ENCODE assay signal across 36 cellular contexts in the genomic region with DNA sequence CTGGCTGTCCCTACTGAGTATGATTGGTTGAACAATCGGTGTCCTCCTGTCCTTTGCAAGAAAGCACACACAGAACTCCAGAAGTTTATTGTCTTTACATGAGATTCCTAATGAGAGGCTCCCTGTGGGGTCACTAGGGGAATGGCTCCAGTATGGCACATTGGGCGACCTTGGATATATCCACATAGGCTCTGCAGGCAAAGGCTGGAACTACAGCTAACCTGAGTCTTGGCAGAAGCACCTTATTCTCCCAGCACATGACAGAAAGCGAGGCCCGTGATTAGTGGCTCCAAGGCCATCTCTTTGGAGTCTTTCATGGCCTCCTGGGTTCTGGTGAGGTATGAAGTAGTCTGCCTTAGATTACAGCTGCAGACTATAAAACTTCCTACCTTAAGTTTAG. TPM values are rescaled to one million over a fixed set of nuclear protein-coding genes. Genes with fewer than 3 reads are reported as not detected.
A peak's percentile ranks its signal among the peaks of the same experiment; 100 is the strongest.
DNase-seq lines count a peak whose midpoint lies in the region; ATAC-seq, FAIRE-seq and TF ChIP-seq lines count a peak whose summit lies in the region.
"Had no signal": no experiment of that assay in that cellular context is flagged by ENCODE, and none has a peak within 500 bp of the region (broad histone marks: within the 10 kb centered on the region; RNA-seq: fewer than 3 reads in every experiment).

No MANE protein-coding gene starts in this region.

- CTCF ChIA-PET in WTC11 (lab: Charles Lee) = interaction anchor here (0.6 to 0.8 kb wide), 3 partner anchors 9 to 48 kb away, joined by 3 to 4 read pairs (median 4); no protein-coding TSS in a partner anchor

- peak; percentile 99 for ATAC-seq in WTC11
- ATAC-seq: activated CD4-positive, CD25-positive, alpha-beta regulatory T cell treated with anti-CD3 and anti-CD28 coated beads, Interleukin-2, amount 50 U/mL, for 24 hours; left cardiac atrium; natural killer cell treated with Interleukin-12 subunit alpha and Interleukin-12 subunit beta and Interleukin-15 and Interleukin-18, amount 100 ng/mL, for 72 hours had no signal

- no peaks in the 10 kb centered on the region for H3K27me3 ChIP-seq in hepatocyte
- H3K27me3 ChIP-seq: stomach, uterus had no signal

- H3K9me3 ChIP-seq in hepatocyte (ENCODE audit: low read depth) = no peaks in the 10 kb centered on the region
- H3K9me3 ChIP-seq: HAP-1, prostate gland, SK-N-SH had no signal

- no peaks in the 10 kb centered on the region; the same call in 1 of the 2 replicates for H3K4me1 Mint-ChIP-seq in WTC11
- H3K4me1 Mint-ChIP-seq: activated CD4-positive, alpha-beta memory T cell treated with anti-CD3 and anti-CD28 coated beads, Interleukin-2, amount 10 ng/mL, durations not matched to agents 7 days and 5 days; CD4-positive, CD25-positive, alpha-beta regulatory T cell had no signal

- no peaks in the 10 kb centered on the region for H3K4me1 ChIP-seq in hepatocyte (ENCODE audit: insufficient read depth)
- H3K4me1 ChIP-seq: HAP-1, prostate gland, stomach, uterus had no signal

- TF ChIP-seq CTCF in WTC11 (IDR thresholded peaks at IDR 0.05) (no peak), hepatocyte (IDR thresholded peaks at IDR 0.05; ENCODE audit: poor library complexity) (no peak)

- H3K27me3 Mint-ChIP-seq in WTC11 (ENCODE audit: low read depth) = no peaks in the 10 kb centered on the region
- H3K27me3 Mint-ChIP-seq: activated CD4-positive, alpha-beta memory T cell treated with anti-CD3 and anti-CD28 coated beads, Interleukin-2, amount 10 ng/mL, durations not matched to agents 7 days and 5 days; CD4-positive, CD25-positive, alpha-beta regulatory T cell; natural killer cell treated with Interleukin-12 subunit alpha and Interleukin-12 subunit beta and Interleukin-15 and Interleukin-18, amount 100 ng/mL, for 72 hours had no signal

- DNase-seq in NCI-H2171 treated with DMSO at 0.1 percent for 48 hours (lab: John Stamatoyannopoulos, UW) (peak; percentile 2), NCI-H2171 (lab: John Stamatoyannopoulos, UW) (no peak), HuH-7 (ENCODE audit: low spot score) (peak; percentile 13), WTC11 (ENCODE audit: low spot score) (peak; percentile 29), iPS-NIHi7 (ENCODE audit: extremely low spot score) (peak; percentile 38), hepatocyte (ENCODE audit: low spot score) (no peak), RCC 7860 (ENCODE audit: low spot score) (no peak), SKM-1 (lab: John Stamatoyannopoulos, UW; ENCODE audit: unreplicated experiment) (no peak)
- DNase-seq: activated CD4-positive, alpha-beta memory T cell treated with anti-CD3 and anti-CD28 coated beads, Interleukin-2, amount 10 ng/mL, durations not matched to agents 7 days and 5 days; activated CD8-positive, alpha-beta memory T cell treated with anti-CD3 and anti-CD28 coated beads, Interleukin-2, amount 50 U/mL, for 4 hours; activated naive CD4-positive, alpha-beta T cell treated with anti-CD3 and anti-CD28 coated beads for 36 hours; CD4-positive, CD25-positive, alpha-beta regulatory T cell; central memory CD4-positive, alpha-beta T cell; cortex of kidney; effector memory CD4-positive, alpha-beta T cell; erythroblast; head of caudate nucleus; left cardiac atrium; mammary epithelial cell; NCI-H1092 treated with DMSO at 0.1 percent for 48 hours; NCI-H187 treated with DMSO at 0.1 percent for 48 hours; NCI-H226; NCI-H526 treated with DMSO at 0.1 percent for 48 hours; occipital lobe; SK-N-SH; stimulated activated CD4-positive, alpha-beta T cell treated with anti-CD3 and anti-CD28 coated beads, Interleukin-4, amount 100 ng/mL, for 1 hour; stomach; uterus had no signal

- H3K27ac ChIP-seq in hepatocyte = no peak overlapping the region
- H3K27ac ChIP-seq: prostate gland, stomach, uterus had no signal

- no peak for FAIRE-seq in RCC 7860 (lab: Jason Lieb, UNC)
- FAIRE-seq: A204.1, GM12891 had no signal

- H3K9me3 Mint-ChIP-seq in WTC11 = peaks cover 14% of the 10 kb centered on the region
- H3K9me3 Mint-ChIP-seq: activated CD4-positive, alpha-beta memory T cell treated with anti-CD3 and anti-CD28 coated beads, Interleukin-2, amount 10 ng/mL, durations not matched to agents 7 days and 5 days had no signal

- H3K27ac Mint-ChIP-seq in WTC11 = no peak overlapping the region
- H3K27ac Mint-ChIP-seq: activated CD4-positive, alpha-beta memory T cell treated with anti-CD3 and anti-CD28 coated beads, Interleukin-2, amount 10 ng/mL, durations not matched to agents 7 days and 5 days; activated naive CD4-positive, alpha-beta T cell treated with anti-CD3 and anti-CD28 coated beads for 36 hours; activated T-helper 1 cell treated with anti-CD3 and anti-CD28 coated beads, Interleukin-12 subunit alpha, Interleukin-12 subunit beta, Interleukin-2, Interleukin-4 antibody, amounts not matched to agents 30 ng/mL and 10 ng/mL and 1 ng/mL, durations not matched to agents 14 hours and 24 hours and 36 hours; CD4-positive, CD25-positive, alpha-beta regulatory T cell; natural killer cell treated with Interleukin-12 subunit alpha and Interleukin-12 subunit beta and Interleukin-15 and Interleukin-18, amount 100 ng/mL, for 72 hours; T-helper 1 cell treated with Interleukin-12 subunit alpha and Interleukin-12 subunit beta and Interleukin-4 antibody, amounts not matched to agents 30 μg/mL and 1 μg/mL, for 36 hours had no signal

- H3K79me2 ChIP-seq in hepatocyte = no peaks in the 10 kb centered on the region

- no peaks in the 10 kb centered on the region for H3K36me3 ChIP-seq in hepatocyte (replicated peaks; ENCODE audit: insufficient read depth, low read depth)
- H3K36me3 ChIP-seq: HAP-1, prostate gland, stomach, uterus had no signal

- 95% methylated on average over 4 of the region's 4 CpGs for WGBS in hepatocyte (ENCODE audit: low lambda C conversion rate, missing lambda C conversion rate)

- POLR2A ChIA-PET in WTC11 (lab: Charles Lee) = no interaction called here

- no peaks in the 10 kb centered on the region for H4K20me1 ChIP-seq in hepatocyte (ENCODE audit: insufficient read depth, poor library complexity, severe bottlenecking)

- no peak overlapping the region for H3K4me2 ChIP-seq in hepatocyte
- H3K4me2 ChIP-seq: SK-N-SH had no signal

- no peak overlapping the region for H3K4me3 Mint-ChIP-seq in WTC11
- H3K4me3 Mint-ChIP-seq: activated CD4-positive, alpha-beta memory T cell treated with anti-CD3 and anti-CD28 coated beads, Interleukin-2, amount 10 ng/mL, durations not matched to agents 7 days and 5 days; activated naive CD4-positive, alpha-beta T cell treated with anti-CD3 and anti-CD28 coated beads for 36 hours; activated T-helper 1 cell treated with anti-CD3 and anti-CD28 coated beads, Interleukin-12 subunit alpha, Interleukin-12 subunit beta, Interleukin-2, Interleukin-4 antibody, amounts not matched to agents 30 ng/mL and 10 ng/mL and 1 ng/mL, durations not matched to agents 14 hours and 24 hours and 36 hours; CD4-positive, CD25-positive, alpha-beta regulatory T cell; natural killer cell treated with Interleukin-12 subunit alpha and Interleukin-12 subunit beta and Interleukin-15 and Interleukin-18, amount 100 ng/mL, for 72 hours; T-helper 1 cell treated with Interleukin-12 subunit alpha and Interleukin-12 subunit beta and Interleukin-4 antibody, amounts not matched to agents 30 μg/mL and 1 μg/mL, for 36 hours had no signal

- H3K36me3 Mint-ChIP-seq in WTC11 = peaks cover 7% of the 10 kb centered on the region

- H2AFZ ChIP-seq in hepatocyte = no peak overlapping the region

- H3K9me2 ChIP-seq in hepatocyte (replicated peaks; ENCODE audit: insufficient read depth) = no peaks in the 10 kb centered on the region
- H3K9me2 ChIP-seq: SK-N-SH had no signal

- no peak overlapping the region for H3K4me3 ChIP-seq in hepatocyte
- H3K4me3 ChIP-seq: HAP-1, prostate gland, stomach, uterus had no signal

TF ChIP-seq in WTC11, 78 proteins besides CTCF, POLR2A, EP300 and RAD21 (continues in another document):
- TF ChIP-seq RELA (CRISPR knock-in tag; IDR thresholded peaks at IDR 0.05; ENCODE audit: borderline replicate concordance) (no peak), SMAD3 (CRISPR knock-in tag; IDR thresholded peaks at IDR 0.05; ENCODE audit: borderline replicate concordance) (no peak), CDX4 (CRISPR knock-in tag; IDR thresholded peaks at IDR 0.05; ENCODE audit: borderline replicate concordance) (no peak), FOXP4 (CRISPR knock-in tag; IDR thresholded peaks at IDR 0.05) (no peak), MYBL2 (CRISPR knock-in tag; IDR thresholded peaks at IDR 0.05) (no peak)
- TF ChIP-seq, protein P1, sequence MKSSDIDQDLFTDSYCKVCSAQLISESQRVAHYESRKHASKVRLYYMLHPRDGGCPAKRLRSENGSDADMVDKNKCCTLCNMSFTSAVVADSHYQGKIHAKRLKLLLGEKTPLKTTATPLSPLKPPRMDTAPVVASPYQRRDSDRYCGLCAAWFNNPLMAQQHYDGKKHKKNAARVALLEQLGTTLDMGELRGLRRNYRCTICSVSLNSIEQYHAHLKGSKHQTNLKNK (CRISPR knock-in tag; IDR thresholded peaks at IDR 0.05) = no peak

RNA-seq across cellular contexts. Expression of gene ZDBF2, which starts 49.0 kb away (rescaled TPM):
- total RNA-seq in WTC11 (2021) (15.6 to 16.1 TPM (median 16.0 TPM) in 3 replicates), hepatocyte (10.8 and 14.0 TPM in 2 replicates)
- polyA plus RNA-seq in hepatocyte = 2.3 and 3.4 TPM in 2 replicates

Comparison
In these comparisons a context has a peak if more than half of its experiments do, and no peak if none do; other contexts are left out.
1. DNase-seq: peak in NCI-H2171 treated with DMSO at 0.1 percent for 48 hours (single experiment), HuH-7 (single experiment), WTC11 (single experiment) and iPS-NIHi7 (single experiment); none in NCI-H2171 (single experiment), hepatocyte (single experiment), RCC 7860 (single experiment) and SKM-1 (single experiment).